In genomic region chr11:71286701-71287643, GRCh38 we compare ENCODE assay signal across 9 cellular contexts. TPM values are rescaled to one million over a fixed set of nuclear protein-coding genes. Genes with fewer than 3 reads are reported as not detected.
A peak's percentile ranks its signal among the peaks of the same experiment; 100 is the strongest.
DNase-seq lines count a peak whose midpoint lies in the region; TF ChIP-seq lines count a peak whose summit lies in the region.
"Had no signal": no experiment of that assay in that cellular context is flagged by ENCODE, and none has a peak within 500 bp of the region (broad histone marks: within the 10 kb centered on the region; RNA-seq: fewer than 3 reads in every experiment).

No MANE protein-coding gene starts in this region.

- H4K91ac ChIP-seq in H9 (ENCODE audit: insufficient read length, low read depth, low read length) = no peak overlapping the region

- H4K20me1 ChIP-seq in H9 (ENCODE audit: control insufficient read depth, insufficient read depth, insufficient read length) = no peaks in the 10 kb centered on the region

- no peak overlapping the region for H2AFZ ChIP-seq in H9 (ENCODE audit: low read length)

- no peak overlapping the region for H3K23ac ChIP-seq in H9 (ENCODE audit: insufficient read length, low read depth, low read length)

- no peaks in the 10 kb centered on the region for H3K79me2 ChIP-seq in H9 (ENCODE audit: insufficient read depth, low read length)

- no CpG with 5 or more reads among the region's 14 CpGs for WGBS in H9 (ENCODE audit: extremely low coverage, insufficient read length, low lambda C conversion rate)

- no peak overlapping the region for H3K4ac ChIP-seq in H9 (ENCODE audit: low read depth, low read length)

- no peak overlapping the region for H2BK12ac ChIP-seq in H9 (ENCODE audit: insufficient read length, low read depth, low read length)

- DNase-seq in H9 (peak; percentile 28), islet precursor cell (peak; percentile 72), H7 (no peak), activated T-cell treated with anti-CD3 and anti-CD28 coated beads for 4 hours (no peak), NCI-H2107 (lab: John Stamatoyannopoulos, UW) (no peak)
- DNase-seq: dermis blood vessel endothelial cell had no signal

- H3K14ac ChIP-seq in H9 (ENCODE audit: insufficient read depth, low read length) = no peak overlapping the region; the same call in 1 of the 2 replicates

- TF ChIP-seq CTCF in H9 (conservative IDR thresholded peaks at IDR 0.05) = no peak
- no peak for TF ChIP-seq CTCF in WI38 (IDR thresholded peaks at IDR 0.05; ENCODE audit: low read depth, low read length)

- H2BK5ac ChIP-seq in H9 (ENCODE audit: insufficient read length, low read length) = no peak overlapping the region

- H2BK120ac ChIP-seq in H9 (ENCODE audit: low read depth, low read length, poor library complexity, severe bottlenecking) = no peak overlapping the region

- no peak overlapping the region for H3K4me2 ChIP-seq in H9 (ENCODE audit: insufficient read depth, insufficient read length, low read length)

- H3K4me1 Mint-ChIP-seq in H9 = peaks cover 8 to 10% of the 10 kb centered on the region in 2 experiments

- H3K79me1 ChIP-seq in H9 (ENCODE audit: insufficient read depth, low read depth, low read length, poor library complexity, severe bottlenecking) = no peaks in the 10 kb centered on the region

- H3K27me3 Mint-ChIP-seq in H9 (ENCODE audit: low read depth) = peaks cover 27% of the 10 kb centered on the region

- no peak overlapping the region for H3K56ac ChIP-seq in H9 (ENCODE audit: insufficient read length, low read depth, low read length)

- no peak overlapping the region for H3K27ac ChIP-seq in H9 (ENCODE audit: insufficient read length, low read depth, low read length)
- no peak overlapping the region for H3K27ac ChIP-seq in stomach smooth muscle (ENCODE audit: low read length)
- H3K27ac ChIP-seq: tibial nerve had no signal

- peaks cover 22 to 26% of the 10 kb centered on the region in 2 experiments for H3K9me3 Mint-ChIP-seq in H9

- H3K4me3 Mint-ChIP-seq in H9 = no peak overlapping the region

- no peak overlapping the region for H3T11ph ChIP-seq in H9 (ENCODE audit: low read length)

- H3K27ac Mint-ChIP-seq in H9 = no peak overlapping the region

- no peak overlapping the region for H4K5ac ChIP-seq in H9 (ENCODE audit: insufficient read length, low read depth, low read length)

- no peak overlapping the region for H2BK20ac ChIP-seq in H9 (ENCODE audit: low read depth, low read length, poor library complexity, severe bottlenecking)

- H3K36me3 ChIP-seq in stomach smooth muscle (ENCODE audit: control insufficient read depth in 2 of 2, insufficient read depth in 2 of 2, low read length in 2 of 2) (no peaks in the 10 kb centered on the region), H7 (replicated peaks; ENCODE audit: control insufficient read depth, insufficient read depth, low read length) (no peaks in the 10 kb centered on the region)
- H3K36me3 ChIP-seq: tibial nerve had no signal

- H2BK15ac ChIP-seq in H9 (ENCODE audit: low read depth, low read length) = no peak overlapping the region

- H3K4me1 ChIP-seq in H9 (ENCODE audit: insufficient read depth, low read length) (no peaks in the 10 kb centered on the region), stomach smooth muscle (ENCODE audit: control insufficient read depth, insufficient read depth, low read length) (peaks cover 9% of the 10 kb centered on the region)

- no peak overlapping the region for H4K8ac ChIP-seq in H9 (replicated peaks; ENCODE audit: insufficient read length, low read depth, low read length)

- peaks cover 2 to 13% (median 9%) of the 10 kb centered on the region in 3 experiments; a peak in 5 of 7 replicates for H3K36me3 Mint-ChIP-seq in H9 (ENCODE audit: insufficient read depth in 1 of 3, low read depth in 3 of 3)

- peak overlapping the region; percentile 20 for H3K4me3 ChIP-seq in WI38 (ENCODE audit: low read depth, low read length)
- H3K4me3 ChIP-seq in stomach smooth muscle (ENCODE audit: low read length in 2 of 2) = peak overlapping the region; percentile 3 to 29
- no peak overlapping the region for H3K4me3 ChIP-seq in H7 (ENCODE audit: insufficient read depth, low read depth, low read length)
- H3K4me3 ChIP-seq: tibial nerve had no signal

- H3K18ac ChIP-seq in H9 (ENCODE audit: insufficient read length, low read depth, low read length) = no peak overlapping the region

- H3K23me2 ChIP-seq in H9 (ENCODE audit: insufficient read length, low read depth, low read length, poor library complexity, severe bottlenecking) = no peaks in the 10 kb centered on the region

- H3K9ac ChIP-seq in H9 (ENCODE audit: extremely low read depth, insufficient read length, low read length) (no peak overlapping the region), stomach smooth muscle (ENCODE audit: low read length in 2 of 2) (peak overlapping the region in 1 of 2 donors; percentile 21)

- H2AK5ac ChIP-seq in H9 (ENCODE audit: insufficient read length, low read length) = no peak overlapping the region

- H3K9me3 ChIP-seq in H9 (ENCODE audit: control insufficient read depth, low read depth, low read length) (no peaks in the 10 kb centered on the region), stomach smooth muscle (ENCODE audit: control insufficient read depth in 2 of 2, low read length in 2 of 2) (peaks cover 0 to 2% of the 10 kb centered on the region in 2 donors)

- H3K27me3 ChIP-seq in H9 (ENCODE audit: insufficient read depth, low read length) = no peaks in the 10 kb centered on the region
- H3K27me3 ChIP-seq in stomach smooth muscle (ENCODE audit: control insufficient read depth in 1 of 2, insufficient read depth in 2 of 2, low read length in 2 of 2) = no peaks in the 10 kb centered on the region
- no peaks in the 10 kb centered on the region for H3K27me3 ChIP-seq in H7 (ENCODE audit: control insufficient read depth, insufficient read depth, low read length)
- H3K27me3 ChIP-seq: tibial nerve had no signal

RNA-seq across cellular contexts. Expression of gene SHANK2, which starts 34.6 kb away (rescaled TPM):
- 22.1 and 23.8 TPM in 2 replicates for total RNA-seq in H9 (2021)
- 9.7 and 14.8 TPM in 2 replicates for total RNA-seq in H7 (2014; rRNA removed; shearing (Covaris generic))

Comparison
In these comparisons a context has a peak if more than half of its experiments do, and no peak if none do; other contexts are left out.
1. DNase-seq: peak in H9 (single experiment) and islet precursor cell (single experiment); none in H7 (single experiment), activated T-cell treated with anti-CD3 and anti-CD28 coated beads for 4 hours (single experiment) and NCI-H2107 (single experiment).